1 cellular context compared by ENCODE assay signal in genomic region chr19:47600246-47601179, GRCh38.
TF ChIP-seq lines count a peak whose summit lies in the region.

No MANE protein-coding gene starts in this region.

TF ChIP-seq in HepG2, 621 proteins besides CTCF, POLR2A, EP300 and RAD21 (continued from another document and continues in another):
- TF ChIP-seq, protein P1, sequence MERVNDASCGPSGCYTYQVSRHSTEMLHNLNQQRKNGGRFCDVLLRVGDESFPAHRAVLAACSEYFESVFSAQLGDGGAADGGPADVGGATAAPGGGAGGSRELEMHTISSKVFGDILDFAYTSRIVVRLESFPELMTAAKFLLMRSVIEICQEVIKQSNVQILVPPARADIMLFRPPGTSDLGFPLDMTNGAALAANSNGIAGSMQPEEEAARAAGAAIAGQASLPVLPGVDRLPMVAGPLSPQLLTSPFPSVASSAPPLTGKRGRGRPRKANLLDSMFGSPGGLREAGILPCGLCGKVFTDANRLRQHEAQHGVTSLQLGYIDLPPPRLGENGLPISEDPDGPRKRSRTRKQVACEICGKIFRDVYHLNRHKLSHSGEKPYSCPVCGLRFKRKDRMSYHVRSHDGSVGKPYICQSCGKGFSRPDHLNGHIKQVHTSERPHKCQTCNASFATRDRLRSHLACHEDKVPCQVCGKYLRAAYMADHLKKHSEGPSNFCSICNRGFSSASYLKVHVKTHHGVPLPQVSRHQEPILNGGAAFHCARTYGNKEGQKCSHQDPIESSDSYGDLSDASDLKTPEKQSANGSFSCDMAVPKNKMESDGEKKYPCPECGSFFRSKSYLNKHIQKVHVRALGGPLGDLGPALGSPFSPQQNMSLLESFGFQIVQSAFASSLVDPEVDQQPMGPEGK (CRISPR knock-in tag; IDR thresholded peaks at IDR 0.05): peak; percentile 46
- TF ChIP-seq, protein P2, sequence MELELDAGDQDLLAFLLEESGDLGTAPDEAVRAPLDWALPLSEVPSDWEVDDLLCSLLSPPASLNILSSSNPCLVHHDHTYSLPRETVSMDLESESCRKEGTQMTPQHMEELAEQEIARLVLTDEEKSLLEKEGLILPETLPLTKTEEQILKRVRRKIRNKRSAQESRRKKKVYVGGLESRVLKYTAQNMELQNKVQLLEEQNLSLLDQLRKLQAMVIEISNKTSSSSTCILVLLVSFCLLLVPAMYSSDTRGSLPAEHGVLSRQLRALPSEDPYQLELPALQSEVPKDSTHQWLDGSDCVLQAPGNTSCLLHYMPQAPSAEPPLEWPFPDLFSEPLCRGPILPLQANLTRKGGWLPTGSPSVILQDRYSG (CRISPR knock-in tag; IDR thresholded peaks at IDR 0.05): peak; percentile 68; the same call in 1 of the 2 replicates
- TF ChIP-seq ZNF333 (CRISPR knock-in tag; IDR thresholded peaks at IDR 0.05; ENCODE audit: borderline replicate concordance) (0 out of 2 replicates have a peak, but pooled peaks have one; percentile 27), ZFP36L1 (CRISPR knock-in tag; IDR thresholded peaks at IDR 0.05) (no peak; the same call in none of the 2 replicates), POGZ (CRISPR knock-in tag; IDR thresholded peaks at IDR 0.05) (peak; percentile 87), GMEB1 (CRISPR knock-in tag; IDR thresholded peaks at IDR 0.05; ENCODE audit: borderline replicate concordance) (peak; percentile 61; the same call in 1 of the 2 replicates), ZNF44 (CRISPR knock-in tag; IDR thresholded peaks at IDR 0.05) (peak; percentile 51; the same call in 1 of the 2 replicates), TEAD2 (CRISPR knock-in tag; IDR thresholded peaks at IDR 0.05) (no peak), ZNF101 (CRISPR knock-in tag; IDR thresholded peaks at IDR 0.05; ENCODE audit: borderline replicate concordance, low read depth) (no peak), ZNF281 (CRISPR knock-in tag; IDR thresholded peaks at IDR 0.05; ENCODE audit: borderline replicate concordance) (no peak), CC2D1A (CRISPR knock-in tag; IDR thresholded peaks at IDR 0.05) (0 out of 2 replicates have a peak, but pooled peaks have one; percentile 60), SOX13 (IDR thresholded peaks at IDR 0.05) (no peak), SOX13 (CRISPR knock-in tag; conservative IDR thresholded peaks at IDR 0.05 in 1 of 2, IDR thresholded peaks at IDR 0.05 in 1 of 2) (0 out of 4 replicates have a peak, but pooled peaks have one; percentile 20 to 62), ZNF816 (CRISPR knock-in tag; IDR thresholded peaks at IDR 0.05; ENCODE audit: borderline replicate concordance) (peak; percentile 85; the same call in 1 of the 2 replicates), SALL2 (CRISPR knock-in tag; IDR thresholded peaks at IDR 0.05) (peak; percentile 76), ATAD3A (CRISPR knock-in tag; IDR thresholded peaks at IDR 0.05) (no peak), CENPX (CRISPR knock-in tag; IDR thresholded peaks at IDR 0.05) (no peak)
- TF ChIP-seq, protein P3, sequence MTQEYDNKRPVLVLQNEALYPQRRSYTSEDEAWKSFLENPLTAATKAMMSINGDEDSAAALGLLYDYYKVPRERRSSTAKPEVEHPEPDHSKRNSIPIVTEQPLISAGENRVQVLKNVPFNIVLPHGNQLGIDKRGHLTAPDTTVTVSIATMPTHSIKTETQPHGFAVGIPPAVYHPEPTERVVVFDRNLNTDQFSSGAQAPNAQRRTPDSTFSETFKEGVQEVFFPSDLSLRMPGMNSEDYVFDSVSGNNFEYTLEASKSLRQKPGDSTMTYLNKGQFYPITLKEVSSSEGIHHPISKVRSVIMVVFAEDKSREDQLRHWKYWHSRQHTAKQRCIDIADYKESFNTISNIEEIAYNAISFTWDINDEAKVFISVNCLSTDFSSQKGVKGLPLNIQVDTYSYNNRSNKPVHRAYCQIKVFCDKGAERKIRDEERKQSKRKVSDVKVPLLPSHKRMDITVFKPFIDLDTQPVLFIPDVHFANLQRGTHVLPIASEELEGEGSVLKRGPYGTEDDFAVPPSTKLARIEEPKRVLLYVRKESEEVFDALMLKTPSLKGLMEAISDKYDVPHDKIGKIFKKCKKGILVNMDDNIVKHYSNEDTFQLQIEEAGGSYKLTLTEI (CRISPR knock-in tag; conservative IDR thresholded peaks at IDR 0.05): no peak
- TF ChIP-seq, protein P4, sequence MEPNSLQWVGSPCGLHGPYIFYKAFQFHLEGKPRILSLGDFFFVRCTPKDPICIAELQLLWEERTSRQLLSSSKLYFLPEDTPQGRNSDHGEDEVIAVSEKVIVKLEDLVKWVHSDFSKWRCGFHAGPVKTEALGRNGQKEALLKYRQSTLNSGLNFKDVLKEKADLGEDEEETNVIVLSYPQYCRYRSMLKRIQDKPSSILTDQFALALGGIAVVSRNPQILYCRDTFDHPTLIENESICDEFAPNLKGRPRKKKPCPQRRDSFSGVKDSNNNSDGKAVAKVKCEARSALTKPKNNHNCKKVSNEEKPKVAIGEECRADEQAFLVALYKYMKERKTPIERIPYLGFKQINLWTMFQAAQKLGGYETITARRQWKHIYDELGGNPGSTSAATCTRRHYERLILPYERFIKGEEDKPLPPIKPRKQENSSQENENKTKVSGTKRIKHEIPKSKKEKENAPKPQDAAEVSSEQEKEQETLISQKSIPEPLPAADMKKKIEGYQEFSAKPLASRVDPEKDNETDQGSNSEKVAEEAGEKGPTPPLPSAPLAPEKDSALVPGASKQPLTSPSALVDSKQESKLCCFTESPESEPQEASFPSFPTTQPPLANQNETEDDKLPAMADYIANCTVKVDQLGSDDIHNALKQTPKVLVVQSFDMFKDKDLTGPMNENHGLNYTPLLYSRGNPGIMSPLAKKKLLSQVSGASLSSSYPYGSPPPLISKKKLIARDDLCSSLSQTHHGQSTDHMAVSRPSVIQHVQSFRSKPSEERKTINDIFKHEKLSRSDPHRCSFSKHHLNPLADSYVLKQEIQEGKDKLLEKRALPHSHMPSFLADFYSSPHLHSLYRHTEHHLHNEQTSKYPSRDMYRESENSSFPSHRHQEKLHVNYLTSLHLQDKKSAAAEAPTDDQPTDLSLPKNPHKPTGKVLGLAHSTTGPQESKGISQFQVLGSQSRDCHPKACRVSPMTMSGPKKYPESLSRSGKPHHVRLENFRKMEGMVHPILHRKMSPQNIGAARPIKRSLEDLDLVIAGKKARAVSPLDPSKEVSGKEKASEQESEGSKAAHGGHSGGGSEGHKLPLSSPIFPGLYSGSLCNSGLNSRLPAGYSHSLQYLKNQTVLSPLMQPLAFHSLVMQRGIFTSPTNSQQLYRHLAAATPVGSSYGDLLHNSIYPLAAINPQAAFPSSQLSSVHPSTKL (CRISPR knock-in tag; IDR thresholded peaks at IDR 0.05): 0 out of 2 replicates have a peak, but pooled peaks have one; percentile 29
- TF ChIP-seq, protein P5, sequence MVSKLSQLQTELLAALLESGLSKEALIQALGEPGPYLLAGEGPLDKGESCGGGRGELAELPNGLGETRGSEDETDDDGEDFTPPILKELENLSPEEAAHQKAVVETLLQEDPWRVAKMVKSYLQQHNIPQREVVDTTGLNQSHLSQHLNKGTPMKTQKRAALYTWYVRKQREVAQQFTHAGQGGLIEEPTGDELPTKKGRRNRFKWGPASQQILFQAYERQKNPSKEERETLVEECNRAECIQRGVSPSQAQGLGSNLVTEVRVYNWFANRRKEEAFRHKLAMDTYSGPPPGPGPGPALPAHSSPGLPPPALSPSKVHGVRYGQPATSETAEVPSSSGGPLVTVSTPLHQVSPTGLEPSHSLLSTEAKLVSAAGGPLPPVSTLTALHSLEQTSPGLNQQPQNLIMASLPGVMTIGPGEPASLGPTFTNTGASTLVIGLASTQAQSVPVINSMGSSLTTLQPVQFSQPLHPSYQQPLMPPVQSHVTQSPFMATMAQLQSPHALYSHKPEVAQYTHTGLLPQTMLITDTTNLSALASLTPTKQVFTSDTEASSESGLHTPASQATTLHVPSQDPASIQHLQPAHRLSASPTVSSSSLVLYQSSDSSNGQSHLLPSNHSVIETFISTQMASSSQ (IDR thresholded peaks at IDR 0.05; ENCODE audit: low read depth): no peak
- TF ChIP-seq, protein P5 (CRISPR knock-in tag; IDR thresholded peaks at IDR 0.05; ENCODE audit: borderline replicate concordance): no peak; the same call in 1 of the 2 replicates
- TF ChIP-seq, protein P6, sequence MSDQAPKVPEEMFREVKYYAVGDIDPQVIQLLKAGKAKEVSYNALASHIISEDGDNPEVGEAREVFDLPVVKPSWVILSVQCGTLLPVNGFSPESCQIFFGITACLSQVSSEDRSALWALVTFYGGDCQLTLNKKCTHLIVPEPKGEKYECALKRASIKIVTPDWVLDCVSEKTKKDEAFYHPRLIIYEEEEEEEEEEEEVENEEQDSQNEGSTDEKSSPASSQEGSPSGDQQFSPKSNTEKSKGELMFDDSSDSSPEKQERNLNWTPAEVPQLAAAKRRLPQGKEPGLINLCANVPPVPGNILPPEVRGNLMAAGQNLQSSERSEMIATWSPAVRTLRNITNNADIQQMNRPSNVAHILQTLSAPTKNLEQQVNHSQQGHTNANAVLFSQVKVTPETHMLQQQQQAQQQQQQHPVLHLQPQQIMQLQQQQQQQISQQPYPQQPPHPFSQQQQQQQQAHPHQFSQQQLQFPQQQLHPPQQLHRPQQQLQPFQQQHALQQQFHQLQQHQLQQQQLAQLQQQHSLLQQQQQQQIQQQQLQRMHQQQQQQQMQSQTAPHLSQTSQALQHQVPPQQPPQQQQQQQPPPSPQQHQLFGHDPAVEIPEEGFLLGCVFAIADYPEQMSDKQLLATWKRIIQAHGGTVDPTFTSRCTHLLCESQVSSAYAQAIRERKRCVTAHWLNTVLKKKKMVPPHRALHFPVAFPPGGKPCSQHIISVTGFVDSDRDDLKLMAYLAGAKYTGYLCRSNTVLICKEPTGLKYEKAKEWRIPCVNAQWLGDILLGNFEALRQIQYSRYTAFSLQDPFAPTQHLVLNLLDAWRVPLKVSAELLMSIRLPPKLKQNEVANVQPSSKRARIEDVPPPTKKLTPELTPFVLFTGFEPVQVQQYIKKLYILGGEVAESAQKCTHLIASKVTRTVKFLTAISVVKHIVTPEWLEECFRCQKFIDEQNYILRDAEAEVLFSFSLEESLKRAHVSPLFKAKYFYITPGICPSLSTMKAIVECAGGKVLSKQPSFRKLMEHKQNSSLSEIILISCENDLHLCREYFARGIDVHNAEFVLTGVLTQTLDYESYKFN (CRISPR knock-in tag; conservative IDR thresholded peaks at IDR 0.05): peak; percentile 66
- TF ChIP-seq, protein P7, sequence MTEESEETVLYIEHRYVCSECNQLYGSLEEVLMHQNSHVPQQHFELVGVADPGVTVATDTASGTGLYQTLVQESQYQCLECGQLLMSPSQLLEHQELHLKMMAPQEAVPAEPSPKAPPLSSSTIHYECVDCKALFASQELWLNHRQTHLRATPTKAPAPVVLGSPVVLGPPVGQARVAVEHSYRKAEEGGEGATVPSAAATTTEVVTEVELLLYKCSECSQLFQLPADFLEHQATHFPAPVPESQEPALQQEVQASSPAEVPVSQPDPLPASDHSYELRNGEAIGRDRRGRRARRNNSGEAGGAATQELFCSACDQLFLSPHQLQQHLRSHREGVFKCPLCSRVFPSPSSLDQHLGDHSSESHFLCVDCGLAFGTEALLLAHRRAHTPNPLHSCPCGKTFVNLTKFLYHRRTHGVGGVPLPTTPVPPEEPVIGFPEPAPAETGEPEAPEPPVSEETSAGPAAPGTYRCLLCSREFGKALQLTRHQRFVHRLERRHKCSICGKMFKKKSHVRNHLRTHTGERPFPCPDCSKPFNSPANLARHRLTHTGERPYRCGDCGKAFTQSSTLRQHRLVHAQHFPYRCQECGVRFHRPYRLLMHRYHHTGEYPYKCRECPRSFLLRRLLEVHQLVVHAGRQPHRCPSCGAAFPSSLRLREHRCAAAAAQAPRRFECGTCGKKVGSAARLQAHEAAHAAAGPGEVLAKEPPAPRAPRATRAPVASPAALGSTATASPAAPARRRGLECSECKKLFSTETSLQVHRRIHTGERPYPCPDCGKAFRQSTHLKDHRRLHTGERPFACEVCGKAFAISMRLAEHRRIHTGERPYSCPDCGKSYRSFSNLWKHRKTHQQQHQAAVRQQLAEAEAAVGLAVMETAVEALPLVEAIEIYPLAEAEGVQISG (CRISPR knock-in tag; IDR thresholded peaks at IDR 0.05): 0 out of 2 replicates have a peak, but pooled peaks have one; percentile 55
